ENCODE assay signal across 1 cellular context in the genomic region with DNA sequence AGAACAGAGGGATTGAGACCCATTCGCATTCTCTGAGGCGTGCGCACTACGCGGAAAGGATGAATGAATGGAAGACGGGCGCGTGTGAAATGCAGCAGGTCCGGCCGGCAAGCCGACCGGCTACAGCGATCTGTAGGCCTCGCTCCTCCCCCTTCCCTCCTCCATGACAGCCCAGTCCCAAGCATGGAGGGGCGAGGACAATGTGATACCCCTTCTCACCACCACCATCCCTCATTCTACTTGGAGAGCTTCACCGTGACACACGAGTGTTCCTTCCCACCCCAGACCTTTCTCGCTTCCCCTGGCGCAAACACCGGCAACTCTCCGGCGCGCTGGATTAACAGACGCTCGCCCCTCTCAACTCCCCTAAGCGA.
TF ChIP-seq lines count a peak whose summit lies in the region.

No MANE protein-coding gene starts in this region.

TF ChIP-seq in HepG2, 621 proteins besides CTCF, POLR2A, EP300 and RAD21 (continued from another document):
- TF ChIP-seq, protein P1, sequence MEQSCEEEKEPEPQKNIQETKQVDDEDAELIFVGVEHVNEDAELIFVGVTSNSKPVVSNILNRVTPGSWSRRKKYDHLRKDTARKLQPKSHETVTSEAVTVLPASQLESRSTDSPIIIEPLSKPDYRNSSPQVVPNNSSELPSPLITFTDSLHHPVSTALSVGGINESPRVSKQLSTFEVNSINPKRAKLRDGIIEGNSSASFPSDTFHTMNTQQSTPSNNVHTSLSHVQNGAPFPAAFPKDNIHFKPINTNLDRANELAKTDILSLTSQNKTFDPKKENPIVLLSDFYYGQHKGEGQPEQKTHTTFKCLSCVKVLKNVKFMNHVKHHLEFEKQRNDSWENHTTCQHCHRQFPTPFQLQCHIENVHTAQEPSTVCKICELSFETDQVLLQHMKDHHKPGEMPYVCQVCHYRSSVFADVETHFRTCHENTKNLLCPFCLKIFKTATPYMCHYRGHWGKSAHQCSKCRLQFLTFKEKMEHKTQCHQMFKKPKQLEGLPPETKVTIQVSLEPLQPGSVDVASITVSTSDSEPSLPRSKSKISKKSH (CRISPR knock-in tag; IDR thresholded peaks at IDR 0.05; ENCODE audit: borderline replicate concordance) = 0 out of 2 replicates have a peak, but pooled peaks have one; percentile 18
- TF ChIP-seq, protein P2, sequence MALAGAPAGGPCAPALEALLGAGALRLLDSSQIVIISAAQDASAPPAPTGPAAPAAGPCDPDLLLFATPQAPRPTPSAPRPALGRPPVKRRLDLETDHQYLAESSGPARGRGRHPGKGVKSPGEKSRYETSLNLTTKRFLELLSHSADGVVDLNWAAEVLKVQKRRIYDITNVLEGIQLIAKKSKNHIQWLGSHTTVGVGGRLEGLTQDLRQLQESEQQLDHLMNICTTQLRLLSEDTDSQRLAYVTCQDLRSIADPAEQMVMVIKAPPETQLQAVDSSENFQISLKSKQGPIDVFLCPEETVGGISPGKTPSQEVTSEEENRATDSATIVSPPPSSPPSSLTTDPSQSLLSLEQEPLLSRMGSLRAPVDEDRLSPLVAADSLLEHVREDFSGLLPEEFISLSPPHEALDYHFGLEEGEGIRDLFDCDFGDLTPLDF (CRISPR knock-in tag; IDR thresholded peaks at IDR 0.05) = no peak
- TF ChIP-seq, protein P3, sequence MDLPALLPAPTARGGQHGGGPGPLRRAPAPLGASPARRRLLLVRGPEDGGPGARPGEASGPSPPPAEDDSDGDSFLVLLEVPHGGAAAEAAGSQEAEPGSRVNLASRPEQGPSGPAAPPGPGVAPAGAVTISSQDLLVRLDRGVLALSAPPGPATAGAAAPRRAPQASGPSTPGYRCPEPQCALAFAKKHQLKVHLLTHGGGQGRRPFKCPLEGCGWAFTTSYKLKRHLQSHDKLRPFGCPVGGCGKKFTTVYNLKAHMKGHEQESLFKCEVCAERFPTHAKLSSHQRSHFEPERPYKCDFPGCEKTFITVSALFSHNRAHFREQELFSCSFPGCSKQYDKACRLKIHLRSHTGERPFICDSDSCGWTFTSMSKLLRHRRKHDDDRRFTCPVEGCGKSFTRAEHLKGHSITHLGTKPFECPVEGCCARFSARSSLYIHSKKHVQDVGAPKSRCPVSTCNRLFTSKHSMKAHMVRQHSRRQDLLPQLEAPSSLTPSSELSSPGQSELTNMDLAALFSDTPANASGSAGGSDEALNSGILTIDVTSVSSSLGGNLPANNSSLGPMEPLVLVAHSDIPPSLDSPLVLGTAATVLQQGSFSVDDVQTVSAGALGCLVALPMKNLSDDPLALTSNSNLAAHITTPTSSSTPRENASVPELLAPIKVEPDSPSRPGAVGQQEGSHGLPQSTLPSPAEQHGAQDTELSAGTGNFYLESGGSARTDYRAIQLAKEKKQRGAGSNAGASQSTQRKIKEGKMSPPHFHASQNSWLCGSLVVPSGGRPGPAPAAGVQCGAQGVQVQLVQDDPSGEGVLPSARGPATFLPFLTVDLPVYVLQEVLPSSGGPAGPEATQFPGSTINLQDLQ (CRISPR knock-in tag; IDR thresholded peaks at IDR 0.05) = 0 out of 2 replicates have a peak, but pooled peaks have one; percentile 25
- no peak; the same call in 1 of the 2 replicates for TF ChIP-seq BORCS8-MEF2B (CRISPR knock-in tag; IDR thresholded peaks at IDR 0.05)
- no peak for TF ChIP-seq RNF2 (conservative IDR thresholded peaks at IDR 0.05; ENCODE audit: low read depth)
- TF ChIP-seq, protein P4, sequence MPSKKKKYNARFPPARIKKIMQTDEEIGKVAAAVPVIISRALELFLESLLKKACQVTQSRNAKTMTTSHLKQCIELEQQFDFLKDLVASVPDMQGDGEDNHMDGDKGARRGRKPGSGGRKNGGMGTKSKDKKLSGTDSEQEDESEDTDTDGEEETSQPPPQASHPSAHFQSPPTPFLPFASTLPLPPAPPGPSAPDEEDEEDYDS (CRISPR knock-in tag; IDR thresholded peaks at IDR 0.05) = 0 out of 2 replicates have a peak, but pooled peaks have one; percentile 11
- peak; percentile 97 for TF ChIP-seq ZNF263 (CRISPR knock-in tag; IDR thresholded peaks at IDR 0.05)
- TF ChIP-seq HNRNPLL (IDR thresholded peaks at IDR 0.05; ENCODE audit: low read depth, low read length, poor library complexity, severe bottlenecking) = peak; percentile 45
- no peak for TF ChIP-seq KDM6A (CRISPR knock-in tag; IDR thresholded peaks at IDR 0.05; ENCODE audit: low read depth)
- TF ChIP-seq HMGA1 (CRISPR knock-in tag; conservative IDR thresholded peaks at IDR 0.05) = no peak
- TF ChIP-seq ZFP36L2 (CRISPR knock-in tag; IDR thresholded peaks at IDR 0.05) = no peak
- TF ChIP-seq ASH2L (IDR thresholded peaks at IDR 0.05; ENCODE audit: insufficient read length, low read depth, low read length) = peak; percentile 17
- peak; percentile 86; the same call in 2 of the 3 replicates for TF ChIP-seq MXI1 (IDR thresholded peaks at IDR 0.05; ENCODE audit: borderline replicate concordance, low read depth, low read length)
- TF ChIP-seq RBM39 (IDR thresholded peaks at IDR 0.05; ENCODE audit: low read depth, low read length, poor library complexity, severe bottlenecking) = no peak
- TF ChIP-seq, protein P5, sequence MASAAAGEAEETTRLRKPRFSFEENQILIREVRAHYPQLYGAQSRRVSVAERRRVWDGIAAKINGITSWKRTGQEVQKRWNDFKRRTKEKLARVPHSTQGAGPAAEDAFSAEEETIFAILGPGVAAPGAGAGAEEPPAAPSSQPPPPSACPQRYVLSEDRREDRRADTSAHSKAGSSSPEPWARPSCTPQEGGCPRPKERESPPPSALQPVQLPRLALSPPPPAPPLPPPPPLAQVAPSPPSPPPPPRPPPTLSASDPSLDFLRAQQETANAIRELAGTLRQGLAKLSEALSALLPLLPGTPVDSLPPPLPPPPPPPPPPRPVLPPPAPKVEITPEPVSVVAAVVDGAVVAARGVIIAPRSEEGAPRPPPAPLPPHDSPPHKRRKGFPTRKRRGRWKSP (CRISPR knock-in tag; IDR thresholded peaks at IDR 0.05) = no peak
- TF ChIP-seq ZBTB1 (CRISPR knock-in tag; IDR thresholded peaks at IDR 0.05; ENCODE audit: borderline replicate concordance) = no peak
- TF ChIP-seq ZNF558 (CRISPR knock-in tag; IDR thresholded peaks at IDR 0.05; ENCODE audit: borderline replicate concordance) = no peak
- TF ChIP-seq HDAC2 (CRISPR knock-in tag; IDR thresholded peaks at IDR 0.05) = peak; percentile 46; the same call in 1 of the 2 replicates
- TF ChIP-seq ZNF782 (CRISPR knock-in tag; IDR thresholded peaks at IDR 0.05; ENCODE audit: borderline replicate concordance) = 0 out of 2 replicates have a peak, but pooled peaks have one; percentile 0
